Comparison of ENCODE assay signal across 26 cellular contexts in the genomic region with DNA sequence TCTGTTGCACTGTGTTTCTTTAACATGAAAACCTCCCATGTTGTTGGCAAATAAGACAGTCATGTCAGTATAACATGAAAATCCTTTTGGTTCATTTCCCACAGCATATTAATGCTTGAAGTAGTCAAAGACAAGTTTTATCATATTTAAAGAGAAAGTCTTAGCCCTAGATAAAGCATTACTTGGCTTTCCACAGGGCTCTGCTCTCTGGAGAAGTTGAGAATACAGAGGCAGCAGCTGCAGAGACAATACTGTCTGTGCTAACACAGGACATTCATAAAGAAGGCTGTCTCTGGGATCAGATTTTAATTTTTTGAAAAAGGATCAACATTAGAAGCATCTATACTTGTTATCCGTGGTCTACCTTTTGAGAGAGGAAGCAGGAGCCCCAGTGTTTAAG.
"Had no signal": no experiment of that assay in that cellular context is flagged by ENCODE, and none has a peak within 500 bp of the region (broad histone marks: within the 10 kb centered on the region; RNA-seq: fewer than 3 reads in every experiment).

No MANE protein-coding gene starts in this region.

- DNase-seq: activated B cell treated with CpG ODN at 0.5 μM for 24 hours; activated CD4-positive, alpha-beta memory T cell treated with anti-CD3 and anti-CD28 coated beads for 36 hours; activated CD4-positive, alpha-beta T cell treated with anti-CD3 and anti-CD28 coated beads for 4 hours; activated CD4-positive, alpha-beta T cell treated with anti-CD3 and anti-CD28 coated beads, Interleukin-2, amount 10 ng/mL, durations not matched to agents 24 days and 14 days; activated CD4-positive, alpha-beta T cell treated with anti-CD3 and anti-CD28 coated beads, Interleukin-2, amount 50 U/mL, for 1 hour; activated CD4-positive, alpha-beta T cell treated with anti-CD3 and anti-CD28 coated beads, Interleukin-2, amount 50 U/mL, for 4 hours; activated CD4-positive, CD25-positive, alpha-beta regulatory T cell treated with anti-CD3 and anti-CD28 coated beads, Interleukin-2, amount 50 U/mL, for 72 hours; activated CD8-positive, alpha-beta memory T cell treated with anti-CD3 and anti-CD28 coated beads, Interleukin-2, amount 50 U/mL, for 4 hours; activated CD8-positive, alpha-beta T cell treated with anti-CD3 and anti-CD28 coated beads for 36 hours; activated effector memory CD4-positive, alpha-beta T cell treated with anti-CD3 and anti-CD28 coated beads, Interleukin-2, amount 50 U/mL, for 16 hours; activated gamma-delta T cell treated with Interleukin-2 at 50 U/mL for 16 hours; activated naive CD4-positive, alpha-beta T cell; activated naive CD4-positive, alpha-beta T cell treated with anti-CD3 and anti-CD28 coated beads for 36 hours; activated naive CD4-positive, alpha-beta T cell treated with anti-CD3 and anti-CD28 coated beads, Interleukin-2, amount 50 U/mL, for 16 hours; activated naive CD8-positive, alpha-beta T cell treated with anti-CD3 and anti-CD28 coated beads for 36 hours; activated T-cell treated with anti-CD3 and anti-CD28 coated beads for 4 hours; activated T-cell treated with anti-CD3 and anti-CD28 coated beads, Interleukin-2, amount 50 U/mL, for 1 hour; activated T-cell treated with anti-CD3 and anti-CD28 coated beads, Interleukin-2, amount 50 U/mL, for 4 hours; activated T-cell treated with anti-CD3 and anti-CD28 coated beads, Interleukin-2, amount 50 U/mL, for 72 hours; adrenal gland; amniotic stem cell; caudate nucleus; cerebellar nuclear complex; T-helper 1 cell; T-helper 2 cell; T-helper 9 cell had no signal
